22 cellular contexts compared by ENCODE assay signal in the genomic region with DNA sequence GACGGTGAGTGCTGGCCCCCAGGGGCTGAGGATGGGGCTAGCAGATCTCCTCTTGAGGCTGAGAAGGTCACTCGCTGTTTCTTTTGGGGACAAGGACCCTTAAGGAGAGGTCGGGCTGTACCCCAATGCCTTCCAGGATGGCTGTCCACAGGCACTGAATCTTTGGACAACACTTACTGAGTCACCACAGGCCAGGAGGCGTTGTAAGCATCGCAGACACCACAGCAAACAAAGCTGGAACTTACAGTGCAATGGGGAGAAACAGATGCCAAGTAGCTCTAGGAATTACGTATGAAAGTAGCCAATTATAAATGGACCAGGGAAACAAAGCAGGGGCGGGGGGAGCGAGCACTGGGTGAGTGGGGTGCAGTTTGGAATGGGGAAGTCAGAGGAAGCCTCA.
A peak's percentile ranks its signal among the peaks of the same experiment; 100 is the strongest.
DNase-seq lines count a peak whose midpoint lies in the region; ATAC-seq, FAIRE-seq and TF ChIP-seq lines count a peak whose summit lies in the region.
"Had no signal": no experiment of that assay in that cellular context is flagged by ENCODE, and none has a peak within 500 bp of the region (broad histone marks: within the 10 kb centered on the region; RNA-seq: fewer than 3 reads in every experiment).

No MANE protein-coding gene starts in this region.

- no TSS peak for BruUV-seq in PC-3 (replicated peaks; lab: Mats Ljungman, UMichigan)

- no peaks in the 10 kb centered on the region for H3F3A ChIP-seq in PC-3 (ENCODE audit: low read length, unreplicated experiment)

- DNase-seq in ELR (ENCODE audit: low read depth): peak; percentile 13
- DNase-seq in PC-3: peak; percentile 42
- DNase-seq in bronchial epithelial cell (ENCODE audit: low read depth): no peak
- DNase-seq in progenitor cell of endocrine pancreas (ENCODE audit: low spot score, unreplicated experiment): no peak
- DNase-seq in spleen: no peak
- no peak for DNase-seq in natural killer cell
- DNase-seq in GM12892 (ENCODE audit: insufficient read length): no peak
- DNase-seq: CD8-positive, alpha-beta T cell; DND-41; HCEC 1CT; MV-4-11; NCI-H2081; NCI-H2171; NCI-H524 treated with DMSO at 0.1 percent for 48 hours; NCI-H82; PC-9; SIG-M5; SK-N-SH had no signal

- H3K4me3 ChIP-seq in PC-3 (ENCODE audit: low read length) (no peak overlapping the region), bronchial epithelial cell (ENCODE audit: low read depth, low read length) (no peak overlapping the region), spleen (no peak overlapping the region)
- H3K4me3 ChIP-seq: GM23338, PC-9 had no signal

- no peak for TF ChIP-seq POLR2A in spleen (IDR thresholded peaks at IDR 0.05)
- TF ChIP-seq POLR2A in GM12892 (IDR thresholded peaks at IDR 0.05; ENCODE audit: low read depth, low read length): no peak

- H2AFZ ChIP-seq in PC-3 (ENCODE audit: low read length): no peak overlapping the region
- H2AFZ ChIP-seq: GM23338, PC-9 had no signal

- H3K27me3 ChIP-seq in PC-3 (ENCODE audit: low read length): no peaks in the 10 kb centered on the region
- no peaks in the 10 kb centered on the region for H3K27me3 ChIP-seq in bronchial epithelial cell (ENCODE audit: control insufficient read depth, insufficient read depth, low read length)
- peaks cover 0 to 8% (median 0%) of the 10 kb centered on the region in 7 donors for H3K27me3 ChIP-seq in spleen (replicated peaks in 1 of 7)

- peak; percentile 23 for FAIRE-seq in bronchial epithelial cell (lab: Jason Lieb, UNC)
- FAIRE-seq in GM12892 (lab: Jason Lieb, UNC): no peak
- FAIRE-seq: GM12891, HTR-8/SVneo had no signal

- H3K27ac ChIP-seq in PC-3 (ENCODE audit: low read length) (no peak overlapping the region), spleen (no peak overlapping the region)
- H3K27ac ChIP-seq: KMS-11, PC-9 had no signal

- no peak for TF ChIP-seq CTCF in PC-3 (conservative IDR thresholded peaks at IDR 0.05; ENCODE audit: low read depth, low read length)
- no peak for TF ChIP-seq CTCF in bronchial epithelial cell (IDR thresholded peaks at IDR 0.05; ENCODE audit: insufficient read depth, low read length, severe bottlenecking)
- no peak for TF ChIP-seq CTCF in progenitor cell of endocrine pancreas (IDR thresholded peaks at IDR 0.05; ENCODE audit: unreplicated experiment)
- no peak for TF ChIP-seq CTCF in spleen (IDR thresholded peaks at IDR 0.05 in 8 of 11, conservative IDR thresholded peaks at IDR 0.05 in 3 of 11)
- TF ChIP-seq CTCF in natural killer cell (IDR thresholded peaks at IDR 0.05): no peak

- H3K9me3 ChIP-seq in PC-3 (ENCODE audit: low read length) (no peaks in the 10 kb centered on the region), spleen (no peaks in the 10 kb centered on the region)
- H3K9me3 ChIP-seq: SK-N-SH had no signal

- no peaks in the 10 kb centered on the region for H3K9me2 ChIP-seq in PC-3 (replicated peaks; ENCODE audit: low read length)
- H3K9me2 ChIP-seq: SK-N-SH had no signal

- POLR2A ChIA-PET in PC-3 (lab: Charles Lee; ENCODE audit: unreplicated experiment): no interaction called here

- H3K79me2 ChIP-seq in PC-3 (ENCODE audit: low read length): no peaks in the 10 kb centered on the region

- H3K9me3 Mint-ChIP-seq in progenitor cell of endocrine pancreas (ENCODE audit: low read depth) (no peaks in the 10 kb centered on the region), natural killer cell (no peaks in the 10 kb centered on the region)
- H3K9me3 Mint-ChIP-seq: CD8-positive, alpha-beta T cell; GM23338 had no signal

- H3K4me1 Mint-ChIP-seq in progenitor cell of endocrine pancreas (ENCODE audit: low read depth): no peaks in the 10 kb centered on the region
- H3K4me1 Mint-ChIP-seq in natural killer cell: no peaks in the 10 kb centered on the region

- no peaks in the 10 kb centered on the region for H3K36me3 ChIP-seq in PC-3 (ENCODE audit: low read depth, low read length)
- no peaks in the 10 kb centered on the region for H3K36me3 ChIP-seq in bronchial epithelial cell (ENCODE audit: control insufficient read depth, insufficient read depth, low read length)
- H3K36me3 ChIP-seq in spleen: no peaks in the 10 kb centered on the region

- H4K20me1 ChIP-seq in PC-3 (ENCODE audit: low read length): no peaks in the 10 kb centered on the region

- H3K4me3 Mint-ChIP-seq in progenitor cell of endocrine pancreas (ENCODE audit: low read depth) (no peak overlapping the region), natural killer cell (no peak overlapping the region)
- H3K4me3 Mint-ChIP-seq: CD8-positive, alpha-beta T cell; GM23338 had no signal

- no peak overlapping the region for H3K9ac ChIP-seq in PC-3 (ENCODE audit: low read length)
- H3K9ac ChIP-seq: KMS-11, SK-N-SH had no signal

- ATAC-seq in PC-3 (peak; percentile 83), natural killer cell (no peak)
- ATAC-seq: CD8-positive, alpha-beta T cell; GM23338 had no signal

- H3K27me3 Mint-ChIP-seq in progenitor cell of endocrine pancreas: peaks cover 85% of the 10 kb centered on the region
- no peaks in the 10 kb centered on the region for H3K27me3 Mint-ChIP-seq in natural killer cell (ENCODE audit: low read depth in 2 of 2)

- no peak overlapping the region for H3K4me2 ChIP-seq in PC-3 (ENCODE audit: low read length)
- H3K4me2 ChIP-seq: GM23338, KMS-11, PC-9, SK-N-SH had no signal

- H3K36me3 Mint-ChIP-seq in progenitor cell of endocrine pancreas (ENCODE audit: insufficient read depth): no peaks in the 10 kb centered on the region
- H3K36me3 Mint-ChIP-seq in natural killer cell: no peaks in the 10 kb centered on the region
- H3K36me3 Mint-ChIP-seq: CD8-positive, alpha-beta T cell had no signal

- WGBS in spleen, 5 donors: 63 to 80% (median 76%) methylated on average over 5 to 8 of the region's 8 CpGs

- H3K27ac Mint-ChIP-seq in progenitor cell of endocrine pancreas (peak overlapping the region; percentile 17), natural killer cell (no peak overlapping the region)
- H3K27ac Mint-ChIP-seq: CD8-positive, alpha-beta T cell; GM23338 had no signal

- H3K4me1 ChIP-seq in PC-3 (ENCODE audit: insufficient read depth, low read length): peaks cover 10% of the 10 kb centered on the region
- no peaks in the 10 kb centered on the region for H3K4me1 ChIP-seq in spleen

- CTCF ChIA-PET in PC-3 (lab: Charles Lee): interaction anchor here (0.7 to 0.9 kb wide), 2 partner anchors 43 to 109 kb away, joined by 6 read pairs; no protein-coding TSS in a partner anchor

- intact Hi-C loops in PC-3 (cut with micrococcal nuclease): no loop called here
- intact Hi-C loops in spleen (cut with DNase I; ENCODE audit: low total_unique reads): no loop called here
- intact Hi-C loops in natural killer cell (cut with micrococcal nuclease): no loop called here

Comparison
In these comparisons a context has a peak if more than half of its experiments do, and no peak if none do; other contexts are left out.
1. DNase-seq: peak in ELR (single experiment) and PC-3 (single experiment); none in bronchial epithelial cell (single experiment), progenitor cell of endocrine pancreas (single experiment), spleen (single experiment), natural killer cell (single experiment) and GM12892 (single experiment).